ENCODE assay signal across 11 cellular contexts in genomic region chr1:222741630-222742457, GRCh38. TPM values are rescaled to one million over a fixed set of nuclear protein-coding genes. Genes with fewer than 3 reads are reported as not detected.
A peak's percentile ranks its signal among the peaks of the same experiment; 100 is the strongest.
DNase-seq lines count a peak whose midpoint lies in the region; ATAC-seq, FAIRE-seq and TF ChIP-seq lines count a peak whose summit lies in the region.
"Not testable (repeated sequence)": the region's sequence is repeated elsewhere in the genome, so short reads cannot be mapped to it uniquely, and the experiment has no call there.
"Had no signal": no experiment of that assay in that cellular context is flagged by ENCODE, and none has a peak within 500 bp of the region (broad histone marks: within the 10 kb centered on the region; RNA-seq: fewer than 3 reads in every experiment).

No MANE protein-coding gene starts in this region.

- peak overlapping the region; percentile 2 to 28 (median 24) for H3K27ac Mint-ChIP-seq in IgD-negative memory B cell
- H3K27ac Mint-ChIP-seq in activated T-helper 17 cell treated with anti-CD3 and anti-CD28 coated beads, Interleukin-2, amount 50 U/mL, for 72 hours: peak overlapping the region; percentile 47
- peak overlapping the region; percentile 80 for H3K27ac Mint-ChIP-seq in memory B cell
- H3K27ac Mint-ChIP-seq in stimulated activated effector memory CD8-positive, alpha-beta T cell treated with anti-CD3 and anti-CD28 coated beads, Interleukin-12 subunit alpha, Interleukin-12 subunit beta, amount 100 ng/mL, for 72 hours: peak overlapping the region; percentile 7

- H3K36me3 Mint-ChIP-seq in IgD-negative memory B cell; activated T-helper 17 cell treated with anti-CD3 and anti-CD28 coated beads, Interleukin-2, amount 50 U/mL, for 72 hours (ENCODE audit: low read depth); stimulated activated effector memory CD8-positive, alpha-beta T cell treated with anti-CD3 and anti-CD28 coated beads, Interleukin-12 subunit alpha, Interleukin-12 subunit beta, amount 100 ng/mL, for 72 hours: not testable (repeated sequence)
- H3K36me3 Mint-ChIP-seq in memory B cell: peaks cover 15% of the 10 kb centered on the region

- H3K4me2 ChIP-seq in endothelial cell of umbilical vein (ENCODE audit: insufficient read depth, low read length): not testable (repeated sequence)

- not testable (repeated sequence) for DNase-seq in GM18507 (ENCODE audit: extremely low spot score, insufficient read length, low read depth); endothelial cell of umbilical vein (ENCODE audit: low read depth, low spot score); memory B cell (ENCODE audit: low spot score in 2 of 2); stimulated activated effector memory CD8-positive, alpha-beta T cell treated with anti-CD3 and anti-CD28 coated beads, Interleukin-12 subunit alpha, Interleukin-12 subunit beta, amount 100 ng/mL, for 72 hours (ENCODE audit: low spot score in 2 of 2)

- dilution Hi-C loops in endothelial cell of umbilical vein (cut with MboI; ENCODE audit: extremely low pct_ligation_motif_present, low sequenced_read_pairs): not testable (repeated sequence)

- BruUV-seq in endothelial cell of umbilical vein (replicated peaks; lab: Mats Ljungman, UMichigan): not testable (repeated sequence)

- H3K9ac ChIP-seq in endothelial cell of umbilical vein (replicated peaks; ENCODE audit: extremely low read depth, insufficient read depth, low read length): not testable (repeated sequence)

- H3K4me3 Mint-ChIP-seq in IgD-negative memory B cell: peak overlapping the region in 3 of 4 donors; percentile 58 to 88 (median 61)
- H3K4me3 Mint-ChIP-seq in activated T-helper 17 cell treated with anti-CD3 and anti-CD28 coated beads, Interleukin-2, amount 50 U/mL, for 72 hours; stimulated activated effector memory CD8-positive, alpha-beta T cell treated with anti-CD3 and anti-CD28 coated beads, Interleukin-12 subunit alpha, Interleukin-12 subunit beta, amount 100 ng/mL, for 72 hours: not testable (repeated sequence)
- H3K4me3 Mint-ChIP-seq in memory B cell: peak overlapping the region; percentile 81

- not testable (repeated sequence) for H3K9me3 Mint-ChIP-seq in IgD-negative memory B cell; activated T-helper 17 cell treated with anti-CD3 and anti-CD28 coated beads, Interleukin-2, amount 50 U/mL, for 72 hours; memory B cell; stimulated activated effector memory CD8-positive, alpha-beta T cell treated with anti-CD3 and anti-CD28 coated beads, Interleukin-12 subunit alpha, Interleukin-12 subunit beta, amount 100 ng/mL, for 72 hours

- not testable (repeated sequence) for TF ChIP-seq CTCF in endothelial cell of umbilical vein (IDR thresholded peaks at IDR 0.05; ENCODE audit: extremely low read depth in 1 of 2, insufficient read depth in 1 of 2, low read depth in 1 of 2, low read length in 2 of 2)

- not testable (repeated sequence) for H3K9me3 ChIP-seq in endothelial cell of umbilical vein (replicated peaks; ENCODE audit: control insufficient read depth, insufficient read depth, low read length)

- not testable (repeated sequence) for H3K27me3 Mint-ChIP-seq in IgD-negative memory B cell; activated T-helper 17 cell treated with anti-CD3 and anti-CD28 coated beads, Interleukin-2, amount 50 U/mL, for 72 hours; memory B cell

- ATAC-seq in activated T-helper 17 cell treated with anti-CD3 and anti-CD28 coated beads, Interleukin-2, amount 50 U/mL, for 72 hours (replicated peaks); memory B cell (ENCODE audit: low read depth); stimulated activated effector memory CD8-positive, alpha-beta T cell treated with anti-CD3 and anti-CD28 coated beads, Interleukin-12 subunit alpha, Interleukin-12 subunit beta, amount 100 ng/mL, for 72 hours: not testable (repeated sequence)

- TF ChIP-seq POLR2A in endothelial cell of umbilical vein (IDR thresholded peaks at IDR 0.05; ENCODE audit: low read depth, low read length): not testable (repeated sequence)

- peak; percentile 63 for FAIRE-seq in GM18507 (lab: Jason Lieb, UNC)
- peak; percentile 24 for FAIRE-seq in endothelial cell of umbilical vein (lab: Jason Lieb, UNC)

- CTCF ChIA-PET in endothelial cell of umbilical vein (lab: Charles Lee): interaction anchor here (0.7 kb wide), 1 partner anchor 382 kb away, joined by 3 read pairs; no protein-coding TSS in a partner anchor

- H3K36me3 ChIP-seq in endothelial cell of umbilical vein (ENCODE audit: control insufficient read depth in 2 of 2, extremely low read depth in 1 of 2, insufficient read depth in 2 of 2, low read length in 2 of 2): not testable (repeated sequence)

- H3K4me3 ChIP-seq in endothelial cell of umbilical vein (replicated peaks in 1 of 3; ENCODE audit: insufficient read depth in 1 of 3, low read depth in 1 of 3, low read length in 3 of 3): not testable (repeated sequence)

- H3K79me2 ChIP-seq in endothelial cell of umbilical vein (ENCODE audit: control insufficient read depth, insufficient read depth, low read length): not testable (repeated sequence)

- POLR2A ChIA-PET in endothelial cell of umbilical vein (lab: Charles Lee): not testable (repeated sequence)

- not testable (repeated sequence) for H3K27ac ChIP-seq in endothelial cell of umbilical vein (ENCODE audit: insufficient read depth, low read depth, low read length)

- H3K9me1 ChIP-seq in endothelial cell of umbilical vein (replicated peaks; ENCODE audit: control insufficient read depth, extremely low read depth, insufficient read depth, low read length): not testable (repeated sequence)

- H3K27me3 ChIP-seq in endothelial cell of umbilical vein (ENCODE audit: control insufficient read depth in 2 of 2, insufficient read depth in 2 of 2, low read length in 2 of 2): not testable (repeated sequence)

- H4K20me1 ChIP-seq in endothelial cell of umbilical vein (replicated peaks; ENCODE audit: control insufficient read depth, extremely low read depth, insufficient read depth, low read length): not testable (repeated sequence)

- intact Hi-C loops in endothelial cell of umbilical vein (cut with micrococcal nuclease): not testable (repeated sequence)

- H3K4me1 Mint-ChIP-seq in IgD-negative memory B cell: peaks cover 8 to 18% (median 16%) of the 10 kb centered on the region in 3 donors
- H3K4me1 Mint-ChIP-seq in activated T-helper 17 cell treated with anti-CD3 and anti-CD28 coated beads, Interleukin-2, amount 50 U/mL, for 72 hours; stimulated activated effector memory CD8-positive, alpha-beta T cell treated with anti-CD3 and anti-CD28 coated beads, Interleukin-12 subunit alpha, Interleukin-12 subunit beta, amount 100 ng/mL, for 72 hours: not testable (repeated sequence)
- peaks cover 16% of the 10 kb centered on the region for H3K4me1 Mint-ChIP-seq in memory B cell

- not testable (repeated sequence) for H3K4me1 ChIP-seq in endothelial cell of umbilical vein (ENCODE audit: control insufficient read depth, extremely low read depth, insufficient read depth, low read length)

- not testable (repeated sequence) for H2AFZ ChIP-seq in endothelial cell of umbilical vein (ENCODE audit: low read depth, low read length)

RNA-seq across cellular contexts. Expression of gene FAM177B, which starts 4.8 kb away (rescaled TPM):
- polyA plus RNA-seq in IgD-negative memory B cell (30.0 TPM), endothelial cell of umbilical vein (not detected in 2 replicates)
- under 1 TPM in 1 of 2 donors, not detected in 1; 0.95 TPM for total RNA-seq in activated T-helper 17 cell treated with anti-CD3 and anti-CD28 coated beads, Interleukin-2, amount 50 U/mL, for 72 hours
- not detected in 2 replicates for total RNA-seq in endothelial cell of umbilical vein
- polyA plus RNA-seq in endothelial cell of umbilical vein (2011; cell fraction: cytosol; rRNA removed): not detected in 2 replicates
- not detected in 2 replicates for polyA plus RNA-seq in endothelial cell of umbilical vein (2011; cell fraction: nucleus; rRNA removed)
- not detected in 2 replicates for polyA plus RNA-seq in endothelial cell of umbilical vein (2012)
- not detected in 2 replicates for polyA minus RNA-seq in endothelial cell of umbilical vein
- polyA minus RNA-seq in endothelial cell of umbilical vein (2011; cell fraction: cytosol; rRNA and poly(A)+ RNA removed): not detected
- polyA minus RNA-seq in endothelial cell of umbilical vein (2011; cell fraction: nucleus; rRNA and poly(A)+ RNA removed): not detected in 2 replicates
- total RNA-seq: A172; CD4-positive, CD25-positive, alpha-beta regulatory T cell; CD8-positive, alpha-beta memory T cell; G401; H9 had no signal
- polyA plus RNA-seq: CD4-positive, CD25-positive, alpha-beta regulatory T cell; CD8-positive, alpha-beta memory T cell had no signal

RNA-seq across cellular contexts. Expression of gene BROX, which starts 29.5 kb away (rescaled TPM):
- polyA plus RNA-seq in IgD-negative memory B cell: 13.6 TPM
- total RNA-seq in activated T-helper 17 cell treated with anti-CD3 and anti-CD28 coated beads, Interleukin-2, amount 50 U/mL, for 72 hours: 10 to 100 TPM; 51.7 to 52.3 TPM
- total RNA-seq in endothelial cell of umbilical vein: 38.6 and 39.7 TPM in 2 replicates
- 5.1 and 7.3 TPM in 2 replicates for polyA plus RNA-seq in endothelial cell of umbilical vein
- polyA plus RNA-seq in endothelial cell of umbilical vein (2011; cell fraction: cytosol; rRNA removed): 7.4 and 8.5 TPM in 2 replicates
- polyA plus RNA-seq in endothelial cell of umbilical vein (2011; cell fraction: nucleus; rRNA removed): 8.5 and 10.6 TPM in 2 replicates
- polyA plus RNA-seq in endothelial cell of umbilical vein (2012): 21.1 and 33.1 TPM in 2 replicates
- 5.2 and 6.9 TPM in 2 replicates for polyA minus RNA-seq in endothelial cell of umbilical vein
- 13.4 TPM for polyA minus RNA-seq in endothelial cell of umbilical vein (2011; cell fraction: cytosol; rRNA and poly(A)+ RNA removed)
- polyA minus RNA-seq in endothelial cell of umbilical vein (2011; cell fraction: nucleus; rRNA and poly(A)+ RNA removed): 7.7 and 12.3 TPM in 2 replicates

RNA-seq across cellular contexts. Expression of gene AIDA, which starts 29.6 kb away (rescaled TPM):
- 67.1 TPM for polyA plus RNA-seq in IgD-negative memory B cell
- 10 to 100 TPM; 51.2 to 54.8 TPM for total RNA-seq in activated T-helper 17 cell treated with anti-CD3 and anti-CD28 coated beads, Interleukin-2, amount 50 U/mL, for 72 hours
- 75.4 and 75.8 TPM in 2 replicates for total RNA-seq in endothelial cell of umbilical vein
- polyA plus RNA-seq in endothelial cell of umbilical vein: 25.3 and 32.8 TPM in 2 replicates
- polyA plus RNA-seq in endothelial cell of umbilical vein (2011; cell fraction: cytosol; rRNA removed): 38.8 and 41.8 TPM in 2 replicates
- polyA plus RNA-seq in endothelial cell of umbilical vein (2011; cell fraction: nucleus; rRNA removed): 16.9 and 22.1 TPM in 2 replicates
- 51.8 and 71.7 TPM in 2 replicates for polyA plus RNA-seq in endothelial cell of umbilical vein (2012)
- 54.7 and 68.1 TPM in 2 replicates for polyA minus RNA-seq in endothelial cell of umbilical vein
- polyA minus RNA-seq in endothelial cell of umbilical vein (2011; cell fraction: cytosol; rRNA and poly(A)+ RNA removed): 29.5 TPM
- polyA minus RNA-seq in endothelial cell of umbilical vein (2011; cell fraction: nucleus; rRNA and poly(A)+ RNA removed): 16.7 and 25.1 TPM in 2 replicates

Comparison
In these comparisons a context has a peak if more than half of its experiments do, and no peak if none do; other contexts are left out.
1. H3K27ac Mint-ChIP-seq: peak in every context shown above with its lines; median percentile 80 in memory B cell; 47 in activated T-helper 17 cell treated with anti-CD3 and anti-CD28 coated beads, Interleukin-2, amount 50 U/mL, for 72 hours; 24 in IgD-negative memory B cell; 7 in stimulated activated effector memory CD8-positive, alpha-beta T cell treated with anti-CD3 and anti-CD28 coated beads, Interleukin-12 subunit alpha, Interleukin-12 subunit beta, amount 100 ng/mL, for 72 hours.